ENCODE assay signal across 11 cellular contexts in genomic region chr13:109874921-109875454, GRCh38.
DNase-seq lines count a peak whose midpoint lies in the region; ATAC-seq, FAIRE-seq and TF ChIP-seq lines count a peak whose summit lies in the region.
"Had no signal": no experiment of that assay in that cellular context is flagged by ENCODE, and none has a peak within 500 bp of the region (broad histone marks: within the 10 kb centered on the region; RNA-seq: fewer than 3 reads in every experiment).

No MANE protein-coding gene starts in this region.

- peak; percentile 56 for DNase-seq in A172 (ENCODE audit: low spot score)
- DNase-seq in H54 (ENCODE audit: insufficient read length, low spot score): no peak
- peak; percentile 20 for DNase-seq in bronchial epithelial cell (ENCODE audit: low read depth)
- DNase-seq in left lobe of liver (ENCODE audit: low spot score): no peak
- DNase-seq in NCI-H1930 (lab: John Stamatoyannopoulos, UW): no peak
- no peak for DNase-seq in NCI-H524 (lab: John Stamatoyannopoulos, UW)
- DNase-seq in GOT3 (lab: John Stamatoyannopoulos, UW): no peak
- DNase-seq in GM12891 (ENCODE audit: insufficient read length, low spot score): no peak
- DNase-seq: activated CD4-positive, alpha-beta T cell treated with anti-CD3 and anti-CD28 coated beads for 4 hours; CD4-positive, alpha-beta memory T cell had no signal

- ATAC-seq in left lobe of liver: peak; percentile 54

- no peaks in the 10 kb centered on the region for H3K36me3 ChIP-seq in bronchial epithelial cell (ENCODE audit: control insufficient read depth, insufficient read depth, low read length)

- TF ChIP-seq POLR2A in H54 (IDR thresholded peaks at IDR 0.05; ENCODE audit: low read depth, low read length): no peak
- TF ChIP-seq POLR2A in GM12891 (IDR thresholded peaks at IDR 0.05; ENCODE audit: low read depth, low read length): no peak

- no peak for TF ChIP-seq CTCF in bronchial epithelial cell (IDR thresholded peaks at IDR 0.05; ENCODE audit: insufficient read depth, low read length, severe bottlenecking)

- no peak overlapping the region for H3K4me3 ChIP-seq in bronchial epithelial cell (ENCODE audit: low read depth, low read length)

- FAIRE-seq in H54 (lab: Jason Lieb, UNC) (peak; percentile 88), bronchial epithelial cell (lab: Jason Lieb, UNC) (no peak), GM12891 (lab: Jason Lieb, UNC) (no peak)
- FAIRE-seq: endometrium had no signal

- H3K27me3 ChIP-seq in bronchial epithelial cell (ENCODE audit: control insufficient read depth, insufficient read depth, low read length): no peaks in the 10 kb centered on the region

TF ChIP-seq in GM12891, 5 proteins besides CTCF, POLR2A, EP300 and RAD21:
- no peak for TF ChIP-seq TAF1 (IDR thresholded peaks at IDR 0.05; ENCODE audit: low read depth, low read length)

Comparison
In these comparisons a context has a peak if more than half of its experiments do, and no peak if none do; other contexts are left out.
1. DNase-seq: peak in A172 (single experiment) and bronchial epithelial cell (single experiment); none in H54 (single experiment), left lobe of liver (single experiment), NCI-H1930 (0 of 2), NCI-H524 (0 of 2), GOT3 (single experiment) and GM12891 (single experiment).